Comparison of ENCODE assay signal across 8 cellular contexts in genomic region chr3:4979401-4980228, GRCh38. TPM values are rescaled to one million over a fixed set of nuclear protein-coding genes. Genes with fewer than 3 reads are reported as not detected.
DNase-seq lines count a peak whose midpoint lies in the region; ATAC-seq lines count a peak whose summit lies in the region.

TSS of gene BHLHE40 (plus strand) at chr3:4979437. CDS start at chr3:4979719, 282 bp downstream.

- H3K27me3 Mint-ChIP-seq in activated T-cell treated with anti-CD3 and anti-CD28 coated beads, Interleukin-2, amount 50 U/mL, for 24 hours: no peaks in the 10 kb centered on the region
- no peaks in the 10 kb centered on the region for H3K27me3 Mint-ChIP-seq in T-helper 2 cell treated with Interferon-gamma antibody and Interleukin-4, amounts not matched to agents 5 μg/mL and 100 μg/mL, for 36 hours (ENCODE audit: low read depth)
- H3K27me3 Mint-ChIP-seq in naive B cell: no peaks in the 10 kb centered on the region

- ATAC-seq in HG03139 (IDR thresholded peaks at IDR 0.05; ENCODE audit: unreplicated experiment) (peak; percentile 6), esophagus mucosa (peak; percentile 44), naive B cell (ENCODE audit: low read depth in 2 of 2) (peak; percentile 11 to 17), HG02840 (IDR thresholded peaks at IDR 0.05; ENCODE audit: low FRiP score, unreplicated experiment) (no peak)

- peaks cover 53% of the 10 kb centered on the region for H3K36me3 Mint-ChIP-seq in activated T-cell treated with anti-CD3 and anti-CD28 coated beads, Interleukin-2, amount 50 U/mL, for 24 hours (ENCODE audit: low read depth)
- H3K36me3 Mint-ChIP-seq in T-helper 2 cell treated with Interferon-gamma antibody and Interleukin-4, amounts not matched to agents 5 μg/mL and 100 μg/mL, for 36 hours (ENCODE audit: low read depth): peaks cover 49% of the 10 kb centered on the region
- peaks cover 8 to 17% of the 10 kb centered on the region in 2 donors for H3K36me3 Mint-ChIP-seq in naive B cell

- peak within 1 kb of the TSS; percentile 100 for H3K4me3 Mint-ChIP-seq in activated T-cell treated with anti-CD3 and anti-CD28 coated beads, Interleukin-2, amount 50 U/mL, for 24 hours
- peak within 1 kb of the TSS; percentile 97 for H3K4me3 Mint-ChIP-seq in T-helper 2 cell treated with Interferon-gamma antibody and Interleukin-4, amounts not matched to agents 5 μg/mL and 100 μg/mL, for 36 hours
- H3K4me3 Mint-ChIP-seq in naive B cell: peak within 1 kb of the TSS; percentile 93 to 99 (median 96)

- H3K9me3 Mint-ChIP-seq in activated T-cell treated with anti-CD3 and anti-CD28 coated beads, Interleukin-2, amount 50 U/mL, for 24 hours: no peaks in the 10 kb centered on the region
- no peaks in the 10 kb centered on the region for H3K9me3 Mint-ChIP-seq in T-helper 2 cell treated with Interferon-gamma antibody and Interleukin-4, amounts not matched to agents 5 μg/mL and 100 μg/mL, for 36 hours
- H3K9me3 Mint-ChIP-seq in naive B cell: no peaks in the 10 kb centered on the region

- peaks cover 66% of the 10 kb centered on the region for H3K4me1 Mint-ChIP-seq in activated T-cell treated with anti-CD3 and anti-CD28 coated beads, Interleukin-2, amount 50 U/mL, for 24 hours (ENCODE audit: low read depth)
- peaks cover 44% of the 10 kb centered on the region for H3K4me1 Mint-ChIP-seq in T-helper 2 cell treated with Interferon-gamma antibody and Interleukin-4, amounts not matched to agents 5 μg/mL and 100 μg/mL, for 36 hours (ENCODE audit: low read depth)
- H3K4me1 Mint-ChIP-seq in naive B cell: peaks cover 45 to 68% (median 65%) of the 10 kb centered on the region in 3 donors

- no peak for DNase-seq in activated T-cell treated with anti-CD3 and anti-CD28 coated beads, Interleukin-2, amount 50 U/mL, for 24 hours
- DNase-seq in activated T-cell treated with anti-CD3 and anti-CD28 coated beads, Interleukin-2, amount 50 U/mL, for 1 hour: no peak
- no peak for DNase-seq in T-helper 2 cell treated with Interferon-gamma antibody and Interleukin-4, amounts not matched to agents 5 μg/mL and 100 μg/mL, for 36 hours (ENCODE audit: low spot score)
- DNase-seq in naive B cell (peak; percentile 58), kidney tubule cell (ENCODE audit: low spot score) (no peak)

- H3K27ac Mint-ChIP-seq in activated T-cell treated with anti-CD3 and anti-CD28 coated beads, Interleukin-2, amount 50 U/mL, for 24 hours: peak within 1 kb of the TSS; percentile 99
- peak within 1 kb of the TSS; percentile 97 for H3K27ac Mint-ChIP-seq in T-helper 2 cell treated with Interferon-gamma antibody and Interleukin-4, amounts not matched to agents 5 μg/mL and 100 μg/mL, for 36 hours
- H3K27ac Mint-ChIP-seq in naive B cell: peak within 1 kb of the TSS; percentile 95 to 99 (median 98)

RNA-seq across cellular contexts. Expression of gene BHLHE40, which starts in this region (rescaled TPM):
- total RNA-seq in esophagus mucosa: 266 TPM
- 1 to 10 TPM; 1.8 to 6.4 (median 3.3) TPM for polyA plus RNA-seq in naive B cell (ENCODE audit: low read depth in 6 of 6)
